In the genomic region with DNA sequence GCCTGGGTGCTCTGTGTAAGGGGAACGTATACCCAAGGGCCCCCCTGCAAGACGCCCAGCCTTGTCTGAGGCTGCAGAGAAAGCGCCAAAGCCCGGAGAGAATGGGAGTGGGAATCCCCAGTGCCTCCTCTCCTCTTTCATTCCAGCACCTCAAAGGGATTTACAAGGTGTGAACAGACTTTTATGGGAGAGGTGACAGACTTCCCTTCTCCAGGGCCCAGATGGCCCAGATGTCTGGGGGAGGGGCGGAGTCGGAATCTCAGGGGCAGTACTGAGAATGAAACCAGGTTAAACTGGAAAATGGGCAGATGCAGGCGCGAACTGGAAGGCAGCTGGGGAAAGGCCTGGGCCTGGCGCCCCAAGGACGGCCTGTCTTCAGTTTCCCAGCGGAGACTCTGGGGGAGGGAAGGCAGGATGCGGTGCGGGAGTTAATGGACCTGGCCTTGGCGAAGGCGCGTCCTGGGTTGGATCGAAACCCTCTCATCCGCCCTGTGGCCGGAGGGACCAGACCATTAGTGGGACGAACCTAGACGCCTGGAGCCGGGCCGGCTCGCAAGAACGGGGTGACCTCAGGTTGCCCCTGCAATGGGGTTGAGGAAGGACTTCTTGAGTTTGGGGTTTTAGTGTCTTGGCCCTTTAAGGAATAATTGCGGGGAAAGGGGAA, we compare ENCODE assay signal across 8 cellular contexts. TPM values are rescaled to one million over a fixed set of nuclear protein-coding genes. Genes with fewer than 3 reads are reported as not detected.
A peak's percentile ranks its signal among the peaks of the same experiment; 100 is the strongest.
DNase-seq lines count a peak whose midpoint lies in the region; ATAC-seq and TF ChIP-seq lines count a peak whose summit lies in the region.

No MANE protein-coding gene starts in this region.

- H3K27ac Mint-ChIP-seq in activated T-helper 2 cell treated with anti-CD3 and anti-CD28 coated beads, Interferon-gamma antibody, Interleukin-2, Interleukin-4, amounts not matched to agents 10 μg/mL and 5 μg/mL and 100 μg/mL, durations not matched to agents 14 hours and 24 hours and 36 hours = peak overlapping the region; percentile 92

- no peak for ATAC-seq in left ventricle myocardium superior
- no peak for ATAC-seq in HG03354 (IDR thresholded peaks at IDR 0.05; ENCODE audit: poor library complexity, severe bottlenecking, unreplicated experiment)

- peak overlapping the region; percentile 33 for H3K27ac ChIP-seq in AG04450 (ENCODE audit: low read depth, low read length)
- peak overlapping the region; percentile 49 for H3K27ac ChIP-seq in KMS-11

- no peaks in the 10 kb centered on the region; the same call in 1 of the 2 replicates for H3K9me3 ChIP-seq in AG04450 (ENCODE audit: control insufficient read depth, insufficient read depth, low read length)

- POLR2A ChIA-PET in AG04450 (lab: Yijun Ruan, JAX) = interaction anchor here (0.8 kb wide), 1 partner anchor 330 kb away, joined by 5 read pairs; a partner anchor contains a TSS

- peaks cover 37% of the 10 kb centered on the region for H3K36me3 Mint-ChIP-seq in activated T-helper 2 cell treated with anti-CD3 and anti-CD28 coated beads, Interferon-gamma antibody, Interleukin-2, Interleukin-4, amounts not matched to agents 10 μg/mL and 5 μg/mL and 100 μg/mL, durations not matched to agents 14 hours and 24 hours and 36 hours (ENCODE audit: low read depth)

- no peaks in the 10 kb centered on the region for H3K36me3 ChIP-seq in KMS-11 (ENCODE audit: insufficient read depth)

- CTCF ChIA-PET in AG04450 (lab: Charles Lee) = interaction anchor here (1.2 to 2.7 kb wide), 3 partner anchors 30 to 222 kb away, joined by 3 to 33 read pairs (median 14); no protein-coding TSS in a partner anchor

- no peaks in the 10 kb centered on the region for H3K27me3 ChIP-seq in AG04450 (ENCODE audit: control insufficient read depth, insufficient read depth, low read length)
- H3K27me3 ChIP-seq in KMS-11 (ENCODE audit: insufficient read depth, low read depth) = no peaks in the 10 kb centered on the region

- peaks cover 37% of the 10 kb centered on the region for H3K4me1 Mint-ChIP-seq in activated T-helper 2 cell treated with anti-CD3 and anti-CD28 coated beads, Interferon-gamma antibody, Interleukin-2, Interleukin-4, amounts not matched to agents 10 μg/mL and 5 μg/mL and 100 μg/mL, durations not matched to agents 14 hours and 24 hours and 36 hours (ENCODE audit: low read depth)

- peak overlapping the region; percentile 93 for H2AFZ ChIP-seq in KMS-11 (ENCODE audit: low read depth)

- DNase-seq in AG04450 (ENCODE audit: low read depth, low spot score) = no peak
- DNase-seq in activated T-helper 2 cell treated with anti-CD3 and anti-CD28 coated beads, Interferon-gamma antibody, Interleukin-2, Interleukin-4, amounts not matched to agents 10 μg/mL and 5 μg/mL and 100 μg/mL, durations not matched to agents 14 hours and 24 hours and 36 hours (ENCODE audit: low spot score) = no peak
- peak; percentile 73 for DNase-seq in left ventricle myocardium superior
- no peak for DNase-seq in skeletal muscle cell (ENCODE audit: low read depth)
- no peak for DNase-seq in NCI-H146 (lab: John Stamatoyannopoulos, UW)
- DNase-seq in NOMO-1 treated with DMSO at 0.1 percent for 48 hours (lab: John Stamatoyannopoulos, UW; ENCODE audit: unreplicated experiment) = no peak

- intact Hi-C loops in activated T-helper 2 cell treated with anti-CD3 and anti-CD28 coated beads, Interferon-gamma antibody, Interleukin-2, Interleukin-4, amounts not matched to agents 10 μg/mL and 5 μg/mL and 100 μg/mL, durations not matched to agents 14 hours and 24 hours and 36 hours (cut with micrococcal nuclease) = loop anchor here (1.0 to 2.0 kb wide), 4 partner anchors 14 to 124 kb away; a partner anchor contains a TSS
- intact Hi-C loops in left ventricle myocardium superior (cut with micrococcal nuclease) = no loop called here

- H3K27me3 Mint-ChIP-seq in activated T-helper 2 cell treated with anti-CD3 and anti-CD28 coated beads, Interferon-gamma antibody, Interleukin-2, Interleukin-4, amounts not matched to agents 10 μg/mL and 5 μg/mL and 100 μg/mL, durations not matched to agents 14 hours and 24 hours and 36 hours (ENCODE audit: low read depth) = no peaks in the 10 kb centered on the region

- peaks cover 35% of the 10 kb centered on the region for H3K4me1 ChIP-seq in KMS-11 (ENCODE audit: low read depth, poor library complexity, severe bottlenecking)

- H3K4me3 ChIP-seq in AG04450 (ENCODE audit: low read depth, low read length) (peak overlapping the region; percentile 37), KMS-11 (IDR thresholded peaks at IDR 0.05; ENCODE audit: insufficient read depth, low read depth, low read length) (no peak overlapping the region), skeletal muscle cell (ENCODE audit: low read depth, low read length) (peak overlapping the region; percentile 37)

- TF ChIP-seq CTCF in AG04450 (IDR thresholded peaks at IDR 0.05; ENCODE audit: low read depth, low read length) (no peak), KMS-11 (conservative IDR thresholded peaks at IDR 0.05; ENCODE audit: low read depth, low read length) (peak; percentile 54)

- no peaks in the 10 kb centered on the region for H4K20me1 ChIP-seq in KMS-11 (ENCODE audit: insufficient read depth)

- H3K9ac ChIP-seq in KMS-11 = peak overlapping the region; percentile 53; the same call in 1 of the 2 replicates

- peaks cover 3% of the 10 kb centered on the region; the same call in 1 of the 2 replicates for H3K79me2 ChIP-seq in KMS-11 (ENCODE audit: insufficient read depth, low read depth)

- H3K4me2 ChIP-seq in KMS-11 = peak overlapping the region; percentile 100

- H3K4me3 Mint-ChIP-seq in activated T-helper 2 cell treated with anti-CD3 and anti-CD28 coated beads, Interferon-gamma antibody, Interleukin-2, Interleukin-4, amounts not matched to agents 10 μg/mL and 5 μg/mL and 100 μg/mL, durations not matched to agents 14 hours and 24 hours and 36 hours (ENCODE audit: low read depth) = peak overlapping the region; percentile 98

- H3K9me3 Mint-ChIP-seq in activated T-helper 2 cell treated with anti-CD3 and anti-CD28 coated beads, Interferon-gamma antibody, Interleukin-2, Interleukin-4, amounts not matched to agents 10 μg/mL and 5 μg/mL and 100 μg/mL, durations not matched to agents 14 hours and 24 hours and 36 hours = no peaks in the 10 kb centered on the region

RNA-seq across cellular contexts. Expression of a gene that starts 0.6 kb away (rescaled TPM):
- 27.6 and 29.3 TPM in 2 replicates for polyA plus RNA-seq in AG04450 (2011; rRNA removed)
- 25.3 and 30.5 TPM in 2 replicates for polyA minus RNA-seq in AG04450 (2011; rRNA and poly(A)+ RNA removed)
- total RNA-seq in activated T-helper 2 cell treated with anti-CD3 and anti-CD28 coated beads, Interferon-gamma antibody, Interleukin-2, Interleukin-4, amounts not matched to agents 10 μg/mL and 5 μg/mL and 100 μg/mL, durations not matched to agents 14 hours and 24 hours and 36 hours = 55.2 and 64.7 TPM in 2 replicates
- 151 TPM for total RNA-seq in left ventricle myocardium superior

RNA-seq across cellular contexts. Expression of a gene that starts 1.5 kb away (rescaled TPM):
- 34.5 and 50.8 TPM in 2 replicates for polyA plus RNA-seq in AG04450 (2011; rRNA removed)
- polyA minus RNA-seq in AG04450 (2011; rRNA and poly(A)+ RNA removed) = 52.0 and 63.3 TPM in 2 replicates
- 90.4 and 95.4 TPM in 2 replicates for total RNA-seq in activated T-helper 2 cell treated with anti-CD3 and anti-CD28 coated beads, Interferon-gamma antibody, Interleukin-2, Interleukin-4, amounts not matched to agents 10 μg/mL and 5 μg/mL and 100 μg/mL, durations not matched to agents 14 hours and 24 hours and 36 hours
- total RNA-seq in left ventricle myocardium superior = 28.1 TPM

RNA-seq across cellular contexts. Expression of a gene that starts 18.4 kb away (rescaled TPM):
- polyA plus RNA-seq in AG04450 (2011; rRNA removed) = 1.6 and 1.8 TPM in 2 replicates
- 2.0 and 5.9 TPM in 2 replicates for polyA minus RNA-seq in AG04450 (2011; rRNA and poly(A)+ RNA removed)
- 4.4 and 6.3 TPM in 2 replicates for total RNA-seq in activated T-helper 2 cell treated with anti-CD3 and anti-CD28 coated beads, Interferon-gamma antibody, Interleukin-2, Interleukin-4, amounts not matched to agents 10 μg/mL and 5 μg/mL and 100 μg/mL, durations not matched to agents 14 hours and 24 hours and 36 hours
- total RNA-seq in left ventricle myocardium superior = 398 TPM

RNA-seq across cellular contexts. Expression of a gene that starts 28.4 kb away (rescaled TPM):
- polyA plus RNA-seq in AG04450 (2011; rRNA removed) = not detected in 2 replicates
- polyA minus RNA-seq in AG04450 (2011; rRNA and poly(A)+ RNA removed) = not detected in 2 replicates
- total RNA-seq in activated T-helper 2 cell treated with anti-CD3 and anti-CD28 coated beads, Interferon-gamma antibody, Interleukin-2, Interleukin-4, amounts not matched to agents 10 μg/mL and 5 μg/mL and 100 μg/mL, durations not matched to agents 14 hours and 24 hours and 36 hours = 7.7 and 8.7 TPM in 2 replicates
- 0.15 TPM for total RNA-seq in left ventricle myocardium superior

RNA-seq across cellular contexts. Expression of a gene that starts 33.6 kb away (rescaled TPM):
- not detected in 2 replicates for polyA plus RNA-seq in AG04450 (2011; rRNA removed)
- not detected in 2 replicates for polyA minus RNA-seq in AG04450 (2011; rRNA and poly(A)+ RNA removed)
- 68.9 and 69.7 TPM in 2 replicates for total RNA-seq in activated T-helper 2 cell treated with anti-CD3 and anti-CD28 coated beads, Interferon-gamma antibody, Interleukin-2, Interleukin-4, amounts not matched to agents 10 μg/mL and 5 μg/mL and 100 μg/mL, durations not matched to agents 14 hours and 24 hours and 36 hours
- 2.6 TPM for total RNA-seq in left ventricle myocardium superior

Comparison
In these comparisons a context has a peak if more than half of its experiments do, and no peak if none do; other contexts are left out.
1. RNA of a gene that starts 18.4 kb away (total RNA-seq): 398 TPM in left ventricle myocardium superior (single experiment); 4.4 to 6.3 TPM in activated T-helper 2 cell treated with anti-CD3 and anti-CD28 coated beads, Interferon-gamma antibody, Interleukin-2, Interleukin-4, amounts not matched to agents 10 μg/mL and 5 μg/mL and 100 μg/mL, durations not matched to agents 14 hours and 24 hours and 36 hours; every median in the first group is over 10 times any median in the second.